Comparison of ENCODE assay signal across 8 cellular contexts in the genomic region with DNA sequence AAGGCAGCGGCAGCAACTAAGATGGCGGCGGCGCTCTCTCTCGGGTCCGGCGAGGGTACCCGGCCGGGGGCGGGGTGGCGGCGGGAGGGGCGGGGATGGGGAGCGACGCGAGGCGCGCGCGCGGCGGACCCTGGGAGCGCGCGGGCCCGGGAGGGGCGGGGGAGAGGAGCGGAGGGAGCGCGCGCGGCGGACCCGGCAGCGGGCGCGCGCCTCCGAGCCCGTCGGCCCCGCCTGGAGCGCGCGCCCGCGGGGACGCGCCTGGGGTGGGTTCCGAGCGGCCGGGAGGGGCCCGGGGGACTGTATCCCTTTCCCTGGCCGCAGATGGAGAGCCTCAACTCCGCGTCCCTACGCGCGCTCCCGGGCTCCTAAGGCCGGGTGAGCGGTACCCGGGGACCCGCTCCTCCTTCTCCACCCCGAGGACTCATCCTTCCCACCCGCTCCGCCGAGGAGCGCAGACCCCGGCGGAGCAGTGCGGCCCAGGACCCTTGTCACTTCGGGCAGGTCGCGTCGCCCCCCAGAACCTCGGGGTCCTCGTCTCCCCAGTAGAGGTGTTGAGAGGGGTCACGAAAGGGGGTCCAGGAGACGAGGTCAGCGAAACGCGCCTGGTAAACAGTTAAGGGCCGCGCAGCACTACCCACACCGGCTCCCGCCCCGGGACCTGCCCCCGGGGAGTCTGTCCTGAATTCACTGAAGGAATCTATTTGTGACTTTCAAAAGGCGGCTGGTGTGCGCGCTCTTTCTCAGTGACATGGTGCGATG. TPM values are rescaled to one million over a fixed set of nuclear protein-coding genes. Genes with fewer than 3 reads are reported as not detected.
A peak's percentile ranks its signal among the peaks of the same experiment; 100 is the strongest.
DNase-seq lines count a peak whose midpoint lies in the region; ATAC-seq, FAIRE-seq and TF ChIP-seq lines count a peak whose summit lies in the region.

TSS of gene CLSTN1 (minus strand) at position 23 of the 759 bp plus-strand sequence. CDS start 232 bp downstream, outside the sequence.

- POLR2A ChIA-PET in PC-9 (lab: Charles Lee; ENCODE audit: unreplicated experiment): no interaction called here

- TF ChIP-seq CTCF in AG09319 (IDR thresholded peaks at IDR 0.05; ENCODE audit: low read depth, low read length): no peak
- no peak for TF ChIP-seq CTCF in PC-9 (conservative IDR thresholded peaks at IDR 0.05)

- H3K27me3 ChIP-seq in PC-9 (ENCODE audit: insufficient read depth, low read depth) (no peaks in the 10 kb centered on the region), muscle layer of colon (ENCODE audit: control insufficient read depth in 1 of 2, insufficient read depth in 2 of 2, low read length in 2 of 2) (no peaks in the 10 kb centered on the region)

- H4K20me1 ChIP-seq in PC-9 (ENCODE audit: insufficient read depth): peaks cover 8% of the 10 kb centered on the region

- H3K4me3 ChIP-seq in PC-9 (peak within 1 kb of the TSS; percentile 95), muscle layer of colon (ENCODE audit: low read depth in 1 of 2, low read length in 2 of 2) (peak within 1 kb of the TSS; percentile 81)

- peak within 1 kb of the TSS; percentile 91 for H3K4me3 Mint-ChIP-seq in activated T-cell treated with anti-CD3 and anti-CD28 coated beads, Interleukin-2, amount 50 U/mL, for 4 hours

- no peaks in the 10 kb centered on the region for H3K9me2 ChIP-seq in PC-9 (ENCODE audit: insufficient read depth)

- H3K79me2 ChIP-seq in PC-9 (ENCODE audit: low read depth): peaks cover 41% of the 10 kb centered on the region

- H3K4me1 Mint-ChIP-seq in activated T-cell treated with anti-CD3 and anti-CD28 coated beads, Interleukin-2, amount 50 U/mL, for 4 hours (ENCODE audit: low read depth): peaks cover 42% of the 10 kb centered on the region

- no peaks in the 10 kb centered on the region for H3K27me3 Mint-ChIP-seq in activated T-cell treated with anti-CD3 and anti-CD28 coated beads, Interleukin-2, amount 50 U/mL, for 4 hours (ENCODE audit: low read depth)

- H3K4me1 ChIP-seq in PC-9 (replicated peaks; ENCODE audit: insufficient read depth): peaks cover 36% of the 10 kb centered on the region
- peaks cover 30% of the 10 kb centered on the region for H3K4me1 ChIP-seq in muscle layer of colon (ENCODE audit: insufficient read depth, low read length)

- H3F3A ChIP-seq in PC-9 (ENCODE audit: insufficient read depth, low read depth): peaks cover 29% of the 10 kb centered on the region

- peak; percentile 40 for FAIRE-seq in HTR-8/SVneo (lab: Jason Lieb, UNC)

- H3K36me3 Mint-ChIP-seq in activated T-cell treated with anti-CD3 and anti-CD28 coated beads, Interleukin-2, amount 50 U/mL, for 4 hours (ENCODE audit: insufficient read depth): peaks cover 1% of the 10 kb centered on the region

- H3K4me2 ChIP-seq in PC-9: peak within 1 kb of the TSS; percentile 86

- peak; percentile 77 for ATAC-seq in GM19328 (IDR thresholded peaks at IDR 0.05; ENCODE audit: unreplicated experiment)
- ATAC-seq in activated T-cell treated with anti-CD3 and anti-CD28 coated beads, Interleukin-2, amount 50 U/mL, for 4 hours: peak; percentile 84 to 85
- ATAC-seq in esophagus mucosa: peak; percentile 62

- H3K9me3 ChIP-seq in PC-9 (ENCODE audit: insufficient read depth, low read depth): no peaks in the 10 kb centered on the region
- no peaks in the 10 kb centered on the region for H3K9me3 ChIP-seq in muscle layer of colon (ENCODE audit: low read length)

- peak within 1 kb of the TSS; percentile 16 for H3K9ac ChIP-seq in muscle layer of colon (ENCODE audit: low read length)

- CTCF ChIA-PET in PC-9 (lab: Charles Lee): no interaction called here

- no peaks in the 10 kb centered on the region for H3K9me3 Mint-ChIP-seq in activated T-cell treated with anti-CD3 and anti-CD28 coated beads, Interleukin-2, amount 50 U/mL, for 4 hours

- intact Hi-C loops in PC-9 (cut with micrococcal nuclease; ENCODE audit: unreplicated experiment): no loop called here

- H3K27ac ChIP-seq in PC-9: peak within 1 kb of the TSS; percentile 61
- H3K27ac ChIP-seq in muscle layer of colon (ENCODE audit: low read depth, low read length): peak within 1 kb of the TSS; percentile 92

- DNase-seq in AG09319 (ENCODE audit: extremely low read depth, low read depth) (peak; percentile 60), HTR-8/SVneo (ENCODE audit: insufficient read length, low spot score) (peak; percentile 80), PC-9 (peak; percentile 43 to 83)
- DNase-seq in activated T-cell treated with anti-CD3 and anti-CD28 coated beads, Interleukin-2, amount 50 U/mL, for 4 hours: peak; percentile 89
- DNase-seq in stimulated activated CD8-positive, alpha-beta memory T cell treated with anti-CD3 and anti-CD28 coated beads, Interleukin-4, amount 100 ng/mL, for 48 hours: peak; percentile 92

- no peaks in the 10 kb centered on the region for H3K36me3 ChIP-seq in PC-9 (ENCODE audit: low read depth)
- no peaks in the 10 kb centered on the region for H3K36me3 ChIP-seq in muscle layer of colon (ENCODE audit: insufficient read depth, low read length)

- H2AFZ ChIP-seq in PC-9: peak within 1 kb of the TSS; percentile 55

- BruUV-seq in PC-9 (replicated peaks; lab: Mats Ljungman, UMichigan): no TSS peak

RNA-seq across cellular contexts. Expression of gene CLSTN1, which starts in this region (rescaled TPM):
- total RNA-seq in PC-9 (2021) (138 and 140 TPM in 2 replicates), esophagus mucosa (121 TPM)
- total RNA-seq in activated T-cell treated with anti-CD3 and anti-CD28 coated beads, Interleukin-2, amount 50 U/mL, for 4 hours: 10 to 100 TPM; 34.4 to 38.5 (median 34.6) TPM

Comparison
In these comparisons a context has a peak if more than half of its experiments do, and no peak if none do; other contexts are left out.
1. Peak in every context shown above with its lines: DNase-seq, ATAC-seq, H3K4me3 ChIP-seq and H3K27ac ChIP-seq.